In genomic region chr20:3115190-3116107, GRCh38 we compare ENCODE assay signal across 9 cellular contexts. TPM values are rescaled to one million over a fixed set of nuclear protein-coding genes. Genes with fewer than 3 reads are reported as not detected.
DNase-seq lines count a peak whose midpoint lies in the region; ATAC-seq, FAIRE-seq and TF ChIP-seq lines count a peak whose summit lies in the region.
"Had no signal": no experiment of that assay in that cellular context is flagged by ENCODE, and none has a peak within 500 bp of the region (broad histone marks: within the 10 kb centered on the region; RNA-seq: fewer than 3 reads in every experiment).

No MANE protein-coding gene starts in this region.

- H3K4me1 Mint-ChIP-seq in CD4-positive, alpha-beta memory T cell, result peaks cover 5 to 34% (median 8%) of the 10 kb centered on the region in 4 donors
- H3K4me1 Mint-ChIP-seq in astrocyte (ENCODE audit: low read depth, unreplicated experiment), result no peaks in the 10 kb centered on the region

- H3K36me3 ChIP-seq in CD4-positive, alpha-beta memory T cell (ENCODE audit: insufficient read depth, low read length), result no peaks in the 10 kb centered on the region
- H3K36me3 ChIP-seq in astrocyte (ENCODE audit: insufficient read depth, low read length) (no peaks in the 10 kb centered on the region), hepatocyte (replicated peaks; ENCODE audit: insufficient read depth, low read depth) (no peaks in the 10 kb centered on the region), smooth muscle cell (ENCODE audit: low read depth) (no peaks in the 10 kb centered on the region)

- ATAC-seq in activated CD4-positive, CD25-positive, alpha-beta regulatory T cell treated with anti-CD3 and anti-CD28 coated beads, Interleukin-2, amount 50 U/mL, for 24 hours, result no peak
- no peak for ATAC-seq in HG03378 (IDR thresholded peaks at IDR 0.05; ENCODE audit: unreplicated experiment)

- H3K27me3 Mint-ChIP-seq in CD4-positive, alpha-beta memory T cell, result no peaks in the 10 kb centered on the region
- peaks cover 4% of the 10 kb centered on the region for H3K27me3 Mint-ChIP-seq in astrocyte (ENCODE audit: low read depth, unreplicated experiment)

- H3K36me3 Mint-ChIP-seq in CD4-positive, alpha-beta memory T cell, result peaks cover 18 to 19% of the 10 kb centered on the region in 2 donors
- H3K36me3 Mint-ChIP-seq in astrocyte (ENCODE audit: low read depth, unreplicated experiment), result peaks cover 24% of the 10 kb centered on the region

- peak in 4 of 5 donors; percentile 27 to 43 (median 34) for DNase-seq in CD4-positive, alpha-beta memory T cell
- peak; percentile 77 for DNase-seq in GM19240 (ENCODE audit: insufficient read length, low spot score)
- peak; percentile 68 for DNase-seq in NCI-H345 treated with DMSO at 0.1 percent for 48 hours (lab: John Stamatoyannopoulos, UW; ENCODE audit: unreplicated experiment)
- DNase-seq in astrocyte (ENCODE audit: low read depth), result peak; percentile 20
- DNase-seq in hepatocyte (ENCODE audit: low spot score), result peak; percentile 74
- DNase-seq in smooth muscle cell (lab: John Stamatoyannopoulos, UW; ENCODE audit: unreplicated experiment), result no peak

- intact Hi-C loops in CD4-positive, alpha-beta memory T cell (cut with micrococcal nuclease), result loop anchor here (1.0 to 10.0 kb wide), 4 partner anchors 23 to 421 kb away; partner anchors contain the start of gene EBF4

- TF ChIP-seq CTCF in astrocyte (IDR thresholded peaks at IDR 0.05; ENCODE audit: insufficient read depth, low read depth, low read length), result peak; percentile 74
- peak; percentile 63 for TF ChIP-seq CTCF in hepatocyte (IDR thresholded peaks at IDR 0.05; ENCODE audit: poor library complexity)
- TF ChIP-seq CTCF in smooth muscle cell (IDR thresholded peaks at IDR 0.05; ENCODE audit: borderline replicate concordance, insufficient read depth, poor library complexity, severe bottlenecking), result peak; percentile 58

- H4K20me1 ChIP-seq in astrocyte (ENCODE audit: insufficient read depth, low read length) (peaks cover 12% of the 10 kb centered on the region), hepatocyte (ENCODE audit: insufficient read depth, poor library complexity, severe bottlenecking) (no peaks in the 10 kb centered on the region), smooth muscle cell (ENCODE audit: low read depth) (peaks cover 20% of the 10 kb centered on the region)

- peaks cover 6% of the 10 kb centered on the region for H3K4me1 ChIP-seq in CD4-positive, alpha-beta memory T cell (ENCODE audit: insufficient read depth, low read length)
- H3K4me1 ChIP-seq in astrocyte (ENCODE audit: insufficient read depth, low read length), result no peaks in the 10 kb centered on the region
- no peaks in the 10 kb centered on the region for H3K4me1 ChIP-seq in hepatocyte (ENCODE audit: insufficient read depth)
- H3K4me1 ChIP-seq in smooth muscle cell (ENCODE audit: low read depth), result no peaks in the 10 kb centered on the region

- no peaks in the 10 kb centered on the region for H3K9me3 Mint-ChIP-seq in CD4-positive, alpha-beta memory T cell
- no peaks in the 10 kb centered on the region for H3K9me3 Mint-ChIP-seq in astrocyte (ENCODE audit: unreplicated experiment)

- H3K4me3 Mint-ChIP-seq in CD4-positive, alpha-beta memory T cell, result no peak overlapping the region
- H3K4me3 Mint-ChIP-seq in astrocyte (ENCODE audit: unreplicated experiment), result no peak overlapping the region

- FAIRE-seq in astrocyte (lab: Jason Lieb, UNC), result no peak

- H2AFZ ChIP-seq in astrocyte (ENCODE audit: low read depth, low read length) (peak overlapping the region; percentile 56), hepatocyte (no peak overlapping the region), smooth muscle cell (ENCODE audit: low read depth) (no peak overlapping the region)

- H3K9ac ChIP-seq in astrocyte (ENCODE audit: low read length), result peak overlapping the region; percentile 40
- no peak overlapping the region for H3K9ac ChIP-seq in smooth muscle cell (ENCODE audit: low read depth)

- no peak overlapping the region for H3K4me3 ChIP-seq in CD4-positive, alpha-beta memory T cell (ENCODE audit: low read length in 2 of 2)
- H3K4me3 ChIP-seq in astrocyte (ENCODE audit: insufficient read depth, low read depth, low read length) (no peak overlapping the region), hepatocyte (no peak overlapping the region), smooth muscle cell (no peak overlapping the region)

- 62% methylated on average over 30 of the region's 30 CpGs for WGBS in hepatocyte (ENCODE audit: low lambda C conversion rate, missing lambda C conversion rate)
- WGBS in smooth muscle cell (ENCODE audit: low lambda C conversion rate), result 67% methylated on average over 30 of the region's 30 CpGs

- H3K27ac ChIP-seq in CD4-positive, alpha-beta memory T cell (ENCODE audit: low read depth, low read length), result no peak overlapping the region
- no peak overlapping the region for H3K27ac ChIP-seq in astrocyte (ENCODE audit: low read depth, low read length)
- H3K27ac ChIP-seq in hepatocyte, result no peak overlapping the region
- no peak overlapping the region for H3K27ac ChIP-seq in smooth muscle cell (ENCODE audit: low read depth)

- H3K9me3 ChIP-seq in CD4-positive, alpha-beta memory T cell (ENCODE audit: control insufficient read depth in 1 of 2, low read length in 2 of 2), result no peaks in the 10 kb centered on the region
- H3K9me3 ChIP-seq in astrocyte (ENCODE audit: insufficient read depth, low read depth, low read length) (no peaks in the 10 kb centered on the region), hepatocyte (ENCODE audit: low read depth) (no peaks in the 10 kb centered on the region), smooth muscle cell (replicated peaks; ENCODE audit: low read depth) (no peaks in the 10 kb centered on the region)

- CTCF ChIA-PET in CD4-positive, alpha-beta memory T cell (lab: Charles Lee; ENCODE audit: partially characterized antibody), result interaction anchor here (0.7 to 3.9 kb wide), 16 partner anchors 8 to 608 kb away, joined by 3 to 41 read pairs (median 4); partner anchors contain the start of gene OXT

- no peaks in the 10 kb centered on the region for H3K27me3 ChIP-seq in CD4-positive, alpha-beta memory T cell (ENCODE audit: insufficient read depth, low read length)
- H3K27me3 ChIP-seq in astrocyte (ENCODE audit: insufficient read depth, low read length), result no peaks in the 10 kb centered on the region
- no peaks in the 10 kb centered on the region for H3K27me3 ChIP-seq in hepatocyte
- H3K27me3 ChIP-seq in smooth muscle cell (ENCODE audit: low read depth), result no peaks in the 10 kb centered on the region

- H3K4me2 ChIP-seq in astrocyte (ENCODE audit: low read length) (no peak overlapping the region), hepatocyte (no peak overlapping the region), smooth muscle cell (no peak overlapping the region)

- H3K27ac Mint-ChIP-seq in CD4-positive, alpha-beta memory T cell, result peak overlapping the region in 4 of 7 donors; percentile 62 to 81 (median 66)
- H3K27ac Mint-ChIP-seq in astrocyte (ENCODE audit: unreplicated experiment), result no peak overlapping the region

- H3K9me2 ChIP-seq in hepatocyte (replicated peaks; ENCODE audit: insufficient read depth), result no peaks in the 10 kb centered on the region

- POLR2A ChIA-PET in CD4-positive, alpha-beta memory T cell (lab: Charles Lee; ENCODE audit: partially characterized antibody), result interaction anchor here (0.6 to 1.3 kb wide), 4 partner anchors 23 to 1972 kb away, joined by 3 to 4 read pairs (median 3); no protein-coding TSS in a partner anchor

- H3K79me2 ChIP-seq in astrocyte (ENCODE audit: insufficient read depth, low read length), result peaks cover 3% of the 10 kb centered on the region
- H3K79me2 ChIP-seq in hepatocyte, result peaks cover 5% of the 10 kb centered on the region
- H3K79me2 ChIP-seq in smooth muscle cell (ENCODE audit: low read depth), result no peaks in the 10 kb centered on the region

- H3F3A ChIP-seq in smooth muscle cell (ENCODE audit: low read depth), result no peaks in the 10 kb centered on the region

RNA-seq across cellular contexts. Expression of gene AVP, which starts 30.9 kb away (rescaled TPM):
- not detected for total RNA-seq in CD4-positive, alpha-beta memory T cell
- not detected for polyA plus RNA-seq in CD4-positive, alpha-beta memory T cell
- total RNA-seq in astrocyte, result not detected in 2 replicates
- 0.67 TPM in 1 of 2 replicates, not detected in the other for total RNA-seq in hepatocyte
- polyA plus RNA-seq in hepatocyte, result 1.2 and 1.3 TPM in 2 replicates
- not detected in 2 replicates for total RNA-seq in smooth muscle cell
- not detected in 2 replicates for polyA plus RNA-seq in smooth muscle cell
- total RNA-seq: T-helper 2 cell treated with Interferon-gamma antibody and Interleukin-4, amounts not matched to agents 100 ng/mL and 5 ng/mL, for 36 hours had no signal

RNA-seq across cellular contexts. Expression of gene OXT, which starts 44.0 kb away (rescaled TPM):
- total RNA-seq in CD4-positive, alpha-beta memory T cell, result 1 to 10 TPM in 1 of 2 experiments, not detected in 1; 1.5 TPM
- under 1 TPM in 1 of 2 donors, not detected in 1; 1.00 TPM for polyA plus RNA-seq in CD4-positive, alpha-beta memory T cell
- not detected in 2 replicates for total RNA-seq in astrocyte
- total RNA-seq in hepatocyte, result 0.92 TPM in 1 of 2 replicates, not detected in the other
- 3.4 and 4.3 TPM in 2 replicates for polyA plus RNA-seq in hepatocyte
- total RNA-seq in smooth muscle cell, result not detected in 2 replicates
- polyA plus RNA-seq in smooth muscle cell, result 2.8 and 3.5 TPM in 2 replicates
- total RNA-seq: T-helper 2 cell treated with Interferon-gamma antibody and Interleukin-4, amounts not matched to agents 100 ng/mL and 5 ng/mL, for 36 hours had no signal

RNA-seq across cellular contexts. Expression of gene FASTKD5, which starts 44.2 kb away (rescaled TPM):
- 10 to 100 TPM; 26.2 to 26.6 TPM for total RNA-seq in CD4-positive, alpha-beta memory T cell
- 10 to 100 TPM; 18.5 to 22.3 TPM for polyA plus RNA-seq in CD4-positive, alpha-beta memory T cell
- total RNA-seq in astrocyte (16.7 and 18.5 TPM in 2 replicates), hepatocyte (25.2 and 27.8 TPM in 2 replicates), smooth muscle cell (17.2 and 24.2 TPM in 2 replicates)
- polyA plus RNA-seq in hepatocyte (16.0 and 21.8 TPM in 2 replicates), smooth muscle cell (11.8 TPM in 2 replicates)

RNA-seq across cellular contexts. Expression of gene UBOX5, which starts 44.2 kb away (rescaled TPM):
- total RNA-seq in CD4-positive, alpha-beta memory T cell, result 10 to 100 TPM; 10.8 to 11.5 TPM
- 1 to 10 TPM; 3.6 to 8.0 TPM for polyA plus RNA-seq in CD4-positive, alpha-beta memory T cell
- total RNA-seq in astrocyte, result 5.9 and 6.6 TPM in 2 replicates
- total RNA-seq in hepatocyte, result 4.0 and 4.8 TPM in 2 replicates
- polyA plus RNA-seq in hepatocyte, result 5.8 and 6.1 TPM in 2 replicates
- 3.4 and 4.9 TPM in 2 replicates for total RNA-seq in smooth muscle cell
- polyA plus RNA-seq in smooth muscle cell, result 8.1 and 9.0 TPM in 2 replicates

RNA-seq across cellular contexts. Expression of gene LZTS3, which starts 57.9 kb away (rescaled TPM):
- 1 to 10 TPM; 7.0 to 7.9 TPM for total RNA-seq in CD4-positive, alpha-beta memory T cell
- polyA plus RNA-seq in CD4-positive, alpha-beta memory T cell, result under 1 TPM; 0.78 to 0.86 TPM
- 11.2 and 12.6 TPM in 2 replicates for total RNA-seq in astrocyte
- total RNA-seq in hepatocyte, result 36.4 and 38.1 TPM in 2 replicates
- 32.7 and 35.3 TPM in 2 replicates for polyA plus RNA-seq in hepatocyte
- 3.6 and 6.9 TPM in 2 replicates for total RNA-seq in smooth muscle cell
- polyA plus RNA-seq in smooth muscle cell, result 6.1 and 9.0 TPM in 2 replicates
